8 cellular contexts compared by ENCODE assay signal in genomic region chr7:120858299-120858636, GRCh38.
A peak's percentile ranks its signal among the peaks of the same experiment; 100 is the strongest.
DNase-seq lines count a peak whose midpoint lies in the region; ATAC-seq and TF ChIP-seq lines count a peak whose summit lies in the region.

No MANE protein-coding gene starts in this region.

- no peak overlapping the region for H3K27ac ChIP-seq in ACC112 (ENCODE audit: low read depth, low read length)
- H3K27ac ChIP-seq in HL-60 (replicated peaks) = no peak overlapping the region
- no peak overlapping the region for H3K27ac ChIP-seq in substantia nigra (ENCODE audit: low read depth, low read length, poor library complexity, severe bottlenecking)

- H3K9ac ChIP-seq in mucosa of stomach (ENCODE audit: low read length) = peak overlapping the region; percentile 85

- no peaks in the 10 kb centered on the region for H3K36me3 ChIP-seq in ACC112 (ENCODE audit: insufficient read depth, low read length)
- no peaks in the 10 kb centered on the region for H3K36me3 ChIP-seq in mucosa of stomach (ENCODE audit: control insufficient read depth, insufficient read depth, low read length)

- H3K79me2 ChIP-seq in ACC112 (ENCODE audit: control insufficient read depth, insufficient read depth, low read length, unreplicated experiment) = no peaks in the 10 kb centered on the region

- ATAC-seq in HG03565 (IDR thresholded peaks at IDR 0.05; ENCODE audit: unreplicated experiment) (no peak), GM18498 (IDR thresholded peaks at IDR 0.05; ENCODE audit: unreplicated experiment) (no peak)

- peak overlapping the region; percentile 83 for H3K4me3 ChIP-seq in ACC112 (ENCODE audit: low read depth, low read length)
- H3K4me3 ChIP-seq in HL-60 (replicated peaks; ENCODE audit: insufficient read depth, low read length) = peak overlapping the region; percentile 49; the same call in 1 of the 2 replicates
- peak overlapping the region; percentile 83 for H3K4me3 ChIP-seq in choroid plexus epithelial cell (ENCODE audit: low read depth, low read length)
- peak overlapping the region; percentile 89 for H3K4me3 ChIP-seq in mucosa of stomach (ENCODE audit: low read length)

- peak overlapping the region; percentile 87 for H2AFZ ChIP-seq in ACC112 (ENCODE audit: low read length, unreplicated experiment)

- no peak for DNase-seq in HL-60 (ENCODE audit: low read depth in 1 of 2, low spot score in 1 of 2)
- DNase-seq in choroid plexus epithelial cell (ENCODE audit: low read depth) = peak; percentile 30
- no peak for DNase-seq in substantia nigra (lab: John Stamatoyannopoulos, UW)
- DNase-seq in activated effector memory CD4-positive, alpha-beta T cell treated with anti-CD3 and anti-CD28 coated beads, Interleukin-2, amount 50 U/mL, for 16 hours = no peak

- no peak for TF ChIP-seq CTCF in HL-60 (IDR thresholded peaks at IDR 0.05; ENCODE audit: insufficient read depth, low read length)
- no peak for TF ChIP-seq CTCF in choroid plexus epithelial cell (conservative IDR thresholded peaks at IDR 0.05; ENCODE audit: low read depth, low read length)

- H3K27me3 ChIP-seq in ACC112 (ENCODE audit: insufficient read depth, low read length) (no peaks in the 10 kb centered on the region), HL-60 (ENCODE audit: insufficient read depth, poor library complexity, severe bottlenecking) (peaks cover 38% of the 10 kb centered on the region), mucosa of stomach (ENCODE audit: control insufficient read depth, insufficient read depth, low read length) (no peaks in the 10 kb centered on the region)

- H3K4me1 ChIP-seq in ACC112 (ENCODE audit: control insufficient read depth, insufficient read depth, low read length, unreplicated experiment) = peaks cover 5% of the 10 kb centered on the region
- peaks cover 4% of the 10 kb centered on the region for H3K4me1 ChIP-seq in mucosa of stomach (ENCODE audit: control insufficient read depth, insufficient read depth, low read length)

- H3K9me3 ChIP-seq in mucosa of stomach (ENCODE audit: control insufficient read depth, low read length) = no peaks in the 10 kb centered on the region
